1 cellular context compared by ENCODE assay signal in genomic region chr19:44447864-44448674, GRCh38.
TF ChIP-seq lines count a peak whose summit lies in the region.

TSS of gene ZNF229 (minus strand) at chr19:44448472. CDS start at chr19:44442847, 5,625 bp downstream.

TF ChIP-seq in HEK293, 187 proteins besides CTCF, POLR2A, EP300 and RAD21 (continued from another document and continues in another):
- no peak for TF ChIP-seq ZBTB44 (tag by site-specific recombination; IDR thresholded peaks at IDR 0.05)
- no peak for TF ChIP-seq ZBTB1 (tag by site-specific recombination; IDR thresholded peaks at IDR 0.05)
- TF ChIP-seq ZNF561 (tag by site-specific recombination; IDR thresholded peaks at IDR 0.05; ENCODE audit: borderline replicate concordance), result peak; percentile 45; the same call in 1 of the 2 replicates
- TF ChIP-seq SCRT2 (tag by site-specific recombination; IDR thresholded peaks at IDR 0.05), result peak; percentile 80
- no peak for TF ChIP-seq ELK4 (IDR thresholded peaks at IDR 0.05; ENCODE audit: borderline replicate concordance, low read depth, low read length)
- 0 out of 2 replicates have a peak, but pooled peaks have one; percentile 19 for TF ChIP-seq ZEB2 (tag by site-specific recombination; IDR thresholded peaks at IDR 0.05)
- TF ChIP-seq ZNF692 (tag by site-specific recombination; IDR thresholded peaks at IDR 0.05), result peak; percentile 91
- TF ChIP-seq ZNF513 (tag by site-specific recombination; IDR thresholded peaks at IDR 0.05), result no peak
- peak; percentile 78 for TF ChIP-seq KLF16 (tag by site-specific recombination; IDR thresholded peaks at IDR 0.05)
- TF ChIP-seq ZBTB49 (tag by site-specific recombination; IDR thresholded peaks at IDR 0.05; ENCODE audit: low read depth), result no peak
- TF ChIP-seq ZXDB (tag by site-specific recombination; IDR thresholded peaks at IDR 0.05), result peak; percentile 81
- peak; percentile 59; the same call in 1 of the 2 replicates for TF ChIP-seq KLF7 (tag by site-specific recombination; IDR thresholded peaks at IDR 0.05; ENCODE audit: borderline replicate concordance)
- peak; percentile 70 for TF ChIP-seq ZFHX2 (tag by site-specific recombination; conservative IDR thresholded peaks at IDR 0.05)
- peak; percentile 99 for TF ChIP-seq ZNF518A (tag by site-specific recombination; conservative IDR thresholded peaks at IDR 0.05; ENCODE audit: low read depth)
- no peak for TF ChIP-seq ZNF114 (tag by site-specific recombination; IDR thresholded peaks at IDR 0.05)
- TF ChIP-seq SP2 (tag by site-specific recombination; IDR thresholded peaks at IDR 0.05), result peak; percentile 81
- peak; percentile 92 for TF ChIP-seq ZNF76 (tag by site-specific recombination; IDR thresholded peaks at IDR 0.05; ENCODE audit: borderline replicate concordance, low read depth)
- TF ChIP-seq ZNF580 (tag by site-specific recombination; IDR thresholded peaks at IDR 0.05), result peak; percentile 71; the same call in 1 of the 2 replicates
- TF ChIP-seq KLF1 (tag by site-specific recombination; IDR thresholded peaks at IDR 0.05), result peak; percentile 62
- no peak for TF ChIP-seq KLF10 (tag by site-specific recombination; IDR thresholded peaks at IDR 0.05)
- TF ChIP-seq ZNF830 (tag by site-specific recombination; IDR thresholded peaks at IDR 0.05; ENCODE audit: low read depth), result no peak
- peak; percentile 50; the same call in 1 of the 2 replicates for TF ChIP-seq GLIS1 (tag by site-specific recombination; IDR thresholded peaks at IDR 0.05)
- peak; percentile 95 for TF ChIP-seq ZNF10 (tag by site-specific recombination; IDR thresholded peaks at IDR 0.05)
- TF ChIP-seq ZNF621 (tag by site-specific recombination; IDR thresholded peaks at IDR 0.05), result no peak
- 0 out of 2 replicates have a peak, but pooled peaks have one; percentile 47 for TF ChIP-seq SCRT1 (tag by site-specific recombination; IDR thresholded peaks at IDR 0.05; ENCODE audit: borderline replicate concordance)
- no peak for TF ChIP-seq ZNF664 (tag by site-specific recombination; IDR thresholded peaks at IDR 0.05)
- TF ChIP-seq ZNF488 (tag by site-specific recombination; IDR thresholded peaks at IDR 0.05), result no peak
- no peak for TF ChIP-seq ZNF785 (tag by site-specific recombination; IDR thresholded peaks at IDR 0.05)
- TF ChIP-seq ZNF544 (tag by site-specific recombination; IDR thresholded peaks at IDR 0.05), result no peak
- peak; percentile 40; the same call in 1 of the 2 replicates for TF ChIP-seq ZBTB48 (tag by site-specific recombination; IDR thresholded peaks at IDR 0.05)
- TF ChIP-seq ZNF280D (tag by site-specific recombination; IDR thresholded peaks at IDR 0.05), result peak; percentile 65; the same call in 1 of the 2 replicates
- TF ChIP-seq WT1 (tag by site-specific recombination; IDR thresholded peaks at IDR 0.05), result no peak
- peak; percentile 90 for TF ChIP-seq SP3 (tag by site-specific recombination; IDR thresholded peaks at IDR 0.05)
- no peak for TF ChIP-seq ZNF23 (tag by site-specific recombination; IDR thresholded peaks at IDR 0.05; ENCODE audit: borderline replicate concordance)
- TF ChIP-seq ZNF311 (tag by site-specific recombination; IDR thresholded peaks at IDR 0.05; ENCODE audit: borderline replicate concordance), result no peak
- no peak for TF ChIP-seq PATZ1 (tag by site-specific recombination; IDR thresholded peaks at IDR 0.05)
- peak; percentile 87 for TF ChIP-seq KLF8 (tag by site-specific recombination; IDR thresholded peaks at IDR 0.05)
- TF ChIP-seq ZNF335 (tag by site-specific recombination; conservative IDR thresholded peaks at IDR 0.05), result peak; percentile 83
